ENCODE assay signal across 1 cellular context in the genomic region with DNA sequence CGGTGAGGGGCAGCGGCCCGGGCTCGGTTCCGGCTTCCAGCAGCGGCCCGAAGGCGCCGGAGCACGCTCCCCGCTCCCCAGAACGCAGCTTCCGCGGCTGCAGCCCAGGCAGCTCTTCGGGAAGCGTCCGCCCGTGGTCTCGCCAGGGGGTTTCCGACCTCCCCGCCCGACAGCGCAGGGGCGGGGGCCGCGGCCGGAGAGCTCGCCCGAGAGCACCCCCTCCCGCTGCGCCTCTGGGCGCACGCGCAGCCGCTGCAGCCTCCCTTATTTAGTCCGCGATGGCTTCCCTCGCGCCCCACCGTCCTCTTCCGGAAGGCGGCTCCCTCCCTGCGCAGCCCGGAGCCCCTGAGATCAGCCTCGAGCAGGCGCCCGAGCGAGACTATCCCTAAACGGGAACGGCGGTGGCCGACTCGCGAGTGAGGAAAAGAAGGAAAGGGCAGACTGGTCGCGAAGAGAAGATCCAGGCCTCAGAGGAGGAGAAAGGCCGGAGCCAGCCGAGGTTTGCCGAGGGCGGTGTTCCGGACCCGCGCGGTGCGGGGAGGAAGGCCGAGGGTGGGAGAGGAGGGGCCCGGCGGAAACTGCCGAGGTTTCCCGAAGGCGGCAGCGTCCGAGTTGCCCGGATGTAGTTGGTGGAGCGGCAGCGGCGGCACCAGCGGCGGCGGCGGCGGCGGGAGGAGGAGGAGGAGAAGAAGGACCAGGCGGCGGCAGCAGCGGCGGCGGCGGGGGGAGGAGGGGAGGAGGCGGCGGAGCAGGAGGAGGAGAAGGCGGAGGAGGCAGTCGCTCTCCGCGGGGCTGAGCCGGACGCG.
A peak's percentile ranks its signal among the peaks of the same experiment; 100 is the strongest.
TF ChIP-seq lines count a peak whose summit lies in the region.

WAC (plus strand) TSS at position 610 of the 806 bp plus-strand sequence. CDS start 462 bp downstream, outside the sequence.

TF ChIP-seq in GM12878, 131 proteins besides CTCF, POLR2A, EP300 and RAD21 (continued from another document and continues in another):
- TF ChIP-seq, protein P1, sequence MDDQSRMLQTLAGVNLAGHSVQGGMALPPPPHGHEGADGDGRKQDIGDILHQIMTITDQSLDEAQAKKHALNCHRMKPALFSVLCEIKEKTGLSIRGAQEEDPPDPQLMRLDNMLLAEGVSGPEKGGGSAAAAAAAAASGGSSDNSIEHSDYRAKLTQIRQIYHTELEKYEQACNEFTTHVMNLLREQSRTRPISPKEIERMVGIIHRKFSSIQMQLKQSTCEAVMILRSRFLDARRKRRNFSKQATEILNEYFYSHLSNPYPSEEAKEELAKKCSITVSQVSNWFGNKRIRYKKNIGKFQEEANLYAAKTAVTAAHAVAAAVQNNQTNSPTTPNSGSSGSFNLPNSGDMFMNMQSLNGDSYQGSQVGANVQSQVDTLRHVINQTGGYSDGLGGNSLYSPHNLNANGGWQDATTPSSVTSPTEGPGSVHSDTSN (IDR thresholded peaks at IDR 0.05; ENCODE audit: insufficient replicate concordance, low read depth, low read length), result no peak
- TF ChIP-seq NFXL1 (IDR thresholded peaks at IDR 0.05; ENCODE audit: borderline replicate concordance), result 0 out of 2 replicates have a peak, but pooled peaks have one; percentile 73
- no peak for TF ChIP-seq SMARCA5 (IDR thresholded peaks at IDR 0.05)
- no peak for TF ChIP-seq EZH2 (IDR thresholded peaks at IDR 0.05; ENCODE audit: borderline replicate concordance, control insufficient read depth, low read depth, low read length)
- no peak for TF ChIP-seq CEBPB (IDR thresholded peaks at IDR 0.05; ENCODE audit: borderline replicate concordance in 1 of 2, low read depth in 2 of 2, low read length in 2 of 2)
- no peak; the same call in 1 of the 2 replicates for TF ChIP-seq ZSCAN29 (IDR thresholded peaks at IDR 0.05)
- peak; percentile 75; the same call in 1 of the 2 replicates for TF ChIP-seq RB1 (IDR thresholded peaks at IDR 0.05; ENCODE audit: borderline replicate concordance)
- no peak for TF ChIP-seq ZNF622 (IDR thresholded peaks at IDR 0.05)
- TF ChIP-seq, protein P2, sequence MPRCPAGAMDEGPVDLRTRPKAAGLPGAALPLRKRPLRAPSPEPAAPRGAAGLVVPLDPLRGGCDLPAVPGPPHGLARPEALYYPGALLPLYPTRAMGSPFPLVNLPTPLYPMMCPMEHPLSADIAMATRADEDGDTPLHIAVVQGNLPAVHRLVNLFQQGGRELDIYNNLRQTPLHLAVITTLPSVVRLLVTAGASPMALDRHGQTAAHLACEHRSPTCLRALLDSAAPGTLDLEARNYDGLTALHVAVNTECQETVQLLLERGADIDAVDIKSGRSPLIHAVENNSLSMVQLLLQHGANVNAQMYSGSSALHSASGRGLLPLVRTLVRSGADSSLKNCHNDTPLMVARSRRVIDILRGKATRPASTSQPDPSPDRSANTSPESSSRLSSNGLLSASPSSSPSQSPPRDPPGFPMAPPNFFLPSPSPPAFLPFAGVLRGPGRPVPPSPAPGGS (IDR thresholded peaks at IDR 0.05; ENCODE audit: borderline replicate concordance, insufficient read depth, low read depth, low read length, poor library complexity, severe bottlenecking), result no peak
- 0 out of 2 replicates have a peak, but pooled peaks have one; percentile 32 for TF ChIP-seq TCF3 (IDR thresholded peaks at IDR 0.05; ENCODE audit: borderline replicate concordance, insufficient read depth, low read depth, low read length)
- TF ChIP-seq BHLHE40 (IDR thresholded peaks at IDR 0.05; ENCODE audit: borderline replicate concordance in 1 of 2, low read depth in 2 of 2, low read length in 1 of 2), result peak; percentile 35 to 81; a peak in 3 of 4 replicates
- no peak for TF ChIP-seq NFIC (IDR thresholded peaks at IDR 0.05; ENCODE audit: low read depth, low read length)
- TF ChIP-seq FOXM1 (IDR thresholded peaks at IDR 0.05; ENCODE audit: low read depth, low read length), result no peak
- no peak for TF ChIP-seq SUZ12 (IDR thresholded peaks at IDR 0.05; ENCODE audit: unreplicated experiment)
- peak; percentile 91 for TF ChIP-seq ZBTB40 (IDR thresholded peaks at IDR 0.05; ENCODE audit: borderline replicate concordance)
- peak; percentile 81 for TF ChIP-seq POLR2AphosphoS2 (IDR thresholded peaks at IDR 0.05; ENCODE audit: low read depth, low read length)
- no peak; a peak in 1 of 4 replicates for TF ChIP-seq IKZF2 (IDR thresholded peaks at IDR 0.05)
- no peak for TF ChIP-seq IRF5 (IDR thresholded peaks at IDR 0.05; ENCODE audit: borderline replicate concordance)
- no peak for TF ChIP-seq STAT1 (conservative IDR thresholded peaks at IDR 0.05)
- TF ChIP-seq POLR2AphosphoS5 (IDR thresholded peaks at IDR 0.05; ENCODE audit: low read length), result peak; percentile 93
- peak; percentile 55; the same call in 1 of the 2 replicates for TF ChIP-seq ZNF217 (IDR thresholded peaks at IDR 0.05)
- no peak for TF ChIP-seq POU2F2 (IDR thresholded peaks at IDR 0.05; ENCODE audit: borderline replicate concordance, low read depth, low read length)
- TF ChIP-seq SMAD1 (IDR thresholded peaks at IDR 0.05; ENCODE audit: low read depth, partially characterized antibody), result peak; percentile 74
- 0 out of 2 replicates have a peak, but pooled peaks have one; percentile 35 for TF ChIP-seq JUND (IDR thresholded peaks at IDR 0.05; ENCODE audit: low read depth, low read length)
- 0 out of 2 replicates have a peak, but pooled peaks have one; percentile 22 for TF ChIP-seq EED (IDR thresholded peaks at IDR 0.05; ENCODE audit: low read depth)
- TF ChIP-seq USF2 (IDR thresholded peaks at IDR 0.05; ENCODE audit: borderline replicate concordance, low read depth, low read length), result no peak
- TF ChIP-seq PAX8 (IDR thresholded peaks at IDR 0.05), result no peak
- TF ChIP-seq, protein P3, sequence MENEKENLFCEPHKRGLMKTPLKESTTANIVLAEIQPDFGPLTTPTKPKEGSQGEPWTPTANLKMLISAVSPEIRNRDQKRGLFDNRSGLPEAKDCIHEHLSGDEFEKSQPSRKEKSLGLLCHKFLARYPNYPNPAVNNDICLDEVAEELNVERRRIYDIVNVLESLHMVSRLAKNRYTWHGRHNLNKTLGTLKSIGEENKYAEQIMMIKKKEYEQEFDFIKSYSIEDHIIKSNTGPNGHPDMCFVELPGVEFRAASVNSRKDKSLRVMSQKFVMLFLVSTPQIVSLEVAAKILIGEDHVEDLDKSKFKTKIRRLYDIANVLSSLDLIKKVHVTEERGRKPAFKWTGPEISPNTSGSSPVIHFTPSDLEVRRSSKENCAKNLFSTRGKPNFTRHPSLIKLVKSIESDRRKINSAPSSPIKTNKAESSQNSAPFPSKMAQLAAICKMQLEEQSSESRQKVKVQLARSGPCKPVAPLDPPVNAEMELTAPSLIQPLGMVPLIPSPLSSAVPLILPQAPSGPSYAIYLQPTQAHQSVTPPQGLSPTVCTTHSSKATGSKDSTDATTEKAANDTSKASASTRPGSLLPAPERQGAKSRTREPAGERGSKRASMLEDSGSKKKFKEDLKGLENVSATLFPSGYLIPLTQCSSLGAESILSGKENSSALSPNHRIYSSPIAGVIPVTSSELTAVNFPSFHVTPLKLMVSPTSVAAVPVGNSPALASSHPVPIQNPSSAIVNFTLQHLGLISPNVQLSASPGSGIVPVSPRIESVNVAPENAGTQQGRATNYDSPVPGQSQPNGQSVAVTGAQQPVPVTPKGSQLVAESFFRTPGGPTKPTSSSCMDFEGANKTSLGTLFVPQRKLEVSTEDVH (IDR thresholded peaks at IDR 0.05; ENCODE audit: low read depth, partially characterized antibody), result peak; percentile 53
- no peak for TF ChIP-seq ZNF384 (IDR thresholded peaks at IDR 0.05; ENCODE audit: borderline replicate concordance, low read depth, low read length)
- TF ChIP-seq RAD51 (IDR thresholded peaks at IDR 0.05), result no peak
- TF ChIP-seq ZZZ3 (IDR thresholded peaks at IDR 0.05; ENCODE audit: control insufficient read depth, insufficient read length, low read depth), result no peak
- TF ChIP-seq MYB (IDR thresholded peaks at IDR 0.05; ENCODE audit: borderline replicate concordance, low read depth, low read length), result no peak
- TF ChIP-seq BACH1 (IDR thresholded peaks at IDR 0.05; ENCODE audit: borderline replicate concordance), result 0 out of 2 replicates have a peak, but pooled peaks have one; percentile 71
- peak; percentile 45; the same call in 1 of the 2 replicates for TF ChIP-seq CREB1 (IDR thresholded peaks at IDR 0.05; ENCODE audit: low read depth)
- TF ChIP-seq SIN3A (IDR thresholded peaks at IDR 0.05; ENCODE audit: low read depth, low read length), result peak; percentile 79; the same call in 1 of the 2 replicates
- TF ChIP-seq, protein P4, sequence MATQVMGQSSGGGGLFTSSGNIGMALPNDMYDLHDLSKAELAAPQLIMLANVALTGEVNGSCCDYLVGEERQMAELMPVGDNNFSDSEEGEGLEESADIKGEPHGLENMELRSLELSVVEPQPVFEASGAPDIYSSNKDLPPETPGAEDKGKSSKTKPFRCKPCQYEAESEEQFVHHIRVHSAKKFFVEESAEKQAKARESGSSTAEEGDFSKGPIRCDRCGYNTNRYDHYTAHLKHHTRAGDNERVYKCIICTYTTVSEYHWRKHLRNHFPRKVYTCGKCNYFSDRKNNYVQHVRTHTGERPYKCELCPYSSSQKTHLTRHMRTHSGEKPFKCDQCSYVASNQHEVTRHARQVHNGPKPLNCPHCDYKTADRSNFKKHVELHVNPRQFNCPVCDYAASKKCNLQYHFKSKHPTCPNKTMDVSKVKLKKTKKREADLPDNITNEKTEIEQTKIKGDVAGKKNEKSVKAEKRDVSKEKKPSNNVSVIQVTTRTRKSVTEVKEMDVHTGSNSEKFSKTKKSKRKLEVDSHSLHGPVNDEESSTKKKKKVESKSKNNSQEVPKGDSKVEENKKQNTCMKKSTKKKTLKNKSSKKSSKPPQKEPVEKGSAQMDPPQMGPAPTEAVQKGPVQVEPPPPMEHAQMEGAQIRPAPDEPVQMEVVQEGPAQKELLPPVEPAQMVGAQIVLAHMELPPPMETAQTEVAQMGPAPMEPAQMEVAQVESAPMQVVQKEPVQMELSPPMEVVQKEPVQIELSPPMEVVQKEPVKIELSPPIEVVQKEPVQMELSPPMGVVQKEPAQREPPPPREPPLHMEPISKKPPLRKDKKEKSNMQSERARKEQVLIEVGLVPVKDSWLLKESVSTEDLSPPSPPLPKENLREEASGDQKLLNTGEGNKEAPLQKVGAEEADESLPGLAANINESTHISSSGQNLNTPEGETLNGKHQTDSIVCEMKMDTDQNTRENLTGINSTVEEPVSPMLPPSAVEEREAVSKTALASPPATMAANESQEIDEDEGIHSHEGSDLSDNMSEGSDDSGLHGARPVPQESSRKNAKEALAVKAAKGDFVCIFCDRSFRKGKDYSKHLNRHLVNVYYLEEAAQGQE (IDR thresholded peaks at IDR 0.05; ENCODE audit: low read depth, low read length), result no peak
- TF ChIP-seq ELK1 (IDR thresholded peaks at IDR 0.05; ENCODE audit: low read depth, low read length), result peak; percentile 75
- no peak for TF ChIP-seq FOS (IDR thresholded peaks at IDR 0.05; ENCODE audit: borderline replicate concordance, extremely low read depth, insufficient read length)
- TF ChIP-seq TBL1XR1 (IDR thresholded peaks at IDR 0.05; ENCODE audit: low read depth, low read length), result peak; percentile 61
- no peak for TF ChIP-seq NR2C2 (IDR thresholded peaks at IDR 0.05; ENCODE audit: borderline replicate concordance, control insufficient read depth, insufficient read length, low read depth)
